23 cellular contexts compared by ENCODE assay signal in genomic region chr6:25703005-25703404, GRCh38.
"Had no signal": no experiment of that assay in that cellular context is flagged by ENCODE, and none has a peak within 500 bp of the region (broad histone marks: within the 10 kb centered on the region; RNA-seq: fewer than 3 reads in every experiment).

No MANE protein-coding gene starts in this region.

- H3K4me3 ChIP-seq: gastrocnemius medialis, lung, smooth muscle cell, suprapubic skin, transverse colon, uterus had no signal

- ATAC-seq: activated CD8-positive, alpha-beta T cell treated with anti-CD3 and anti-CD28 coated beads for 36 hours; activated T-helper 17 cell treated with anti-CD3 and anti-CD28 coated beads, Interleukin-2, amount 50 U/mL, for 72 hours; esophagus mucosa; gastrocnemius medialis; left lobe of liver; natural killer cell; sciatic nerve; stimulated activated naive CD8-positive, alpha-beta T cell treated with anti-CD3 and anti-CD28 coated beads, Interleukin-15, amount 100 ng/mL, for 72 hours had no signal

- DNase-seq: activated CD4-positive, alpha-beta T cell treated with anti-CD3 and anti-CD28 coated beads for 48 hours; activated CD4-positive, CD25-positive, alpha-beta regulatory T cell; activated CD8-positive, alpha-beta T cell treated with anti-CD3 and anti-CD28 coated beads for 36 hours; activated naive CD4-positive, alpha-beta T cell; activated naive CD8-positive, alpha-beta T cell treated with anti-CD3 and anti-CD28 coated beads for 36 hours; activated T-cell treated with anti-CD3 and anti-CD28 coated beads, Interleukin-2, amount 50 U/mL, for 1 hour; amniotic stem cell; effector CD4-positive, alpha-beta T cell; gastrocnemius medialis; head of caudate nucleus; kidney; natural killer cell; stimulated activated CD4-positive, alpha-beta T cell treated with anti-CD3 and anti-CD28 coated beads, Interleukin-4, amount 100 ng/mL, for 1 hour; stimulated activated naive CD8-positive, alpha-beta T cell treated with anti-CD3 and anti-CD28 coated beads, Interleukin-15, amount 100 ng/mL, for 72 hours; transverse colon; uterus had no signal
